11 cellular contexts compared by ENCODE assay signal in genomic region chr14:92473261-92473946, GRCh38. TPM values are rescaled to one million over a fixed set of nuclear protein-coding genes. Genes with fewer than 3 reads are reported as not detected.
DNase-seq lines count a peak whose midpoint lies in the region; ATAC-seq and TF ChIP-seq lines count a peak whose summit lies in the region.
"Had no signal": no experiment of that assay in that cellular context is flagged by ENCODE, and none has a peak within 500 bp of the region (broad histone marks: within the 10 kb centered on the region; RNA-seq: fewer than 3 reads in every experiment).

No MANE protein-coding gene starts in this region.

- peaks cover 8 to 17% (median 15%) of the 10 kb centered on the region in 4 donors for H3K4me1 Mint-ChIP-seq in naive thymus-derived CD8-positive, alpha-beta T cell

- DNase-seq in NOMO-1 treated with DMSO at 0.1 percent for 48 hours (lab: John Stamatoyannopoulos, UW; ENCODE audit: unreplicated experiment) (peak; percentile 51), NOMO-1 treated with dmso at 0.1 percent for 144 hours (lab: John Stamatoyannopoulos, UW; ENCODE audit: unreplicated experiment) (no peak), epithelial cell of prostate (ENCODE audit: low read depth, low spot score) (no peak), mucosa of descending colon (no peak), aorta (peak in 1 of 2 donors; percentile 71), epidermal melanocyte (ENCODE audit: insufficient read length, low spot score) (no peak), anterior cingulate cortex (lab: John Stamatoyannopoulos, UW) (no peak)
- no peak for DNase-seq in naive thymus-derived CD8-positive, alpha-beta T cell
- DNase-seq: activated T-cell treated with anti-CD3 and anti-CD28 coated beads for 4 hours, SW 1271 had no signal

- H3K9me3 ChIP-seq in mucosa of descending colon (no peaks in the 10 kb centered on the region), aorta (ENCODE audit: control insufficient read depth, low read length) (no peaks in the 10 kb centered on the region)

- H3K36me3 Mint-ChIP-seq in naive thymus-derived CD8-positive, alpha-beta T cell = peaks cover 0 to 3% (median under 1%) of the 10 kb centered on the region in 3 donors

- H3K27ac ChIP-seq in epithelial cell of prostate (peak overlapping the region; percentile 73), aorta (ENCODE audit: low read depth in 1 of 2, low read length in 2 of 2) (no peak overlapping the region)
- H3K27ac ChIP-seq: 22Rv1 had no signal

- intact Hi-C loops in mucosa of descending colon (cut with DNase I, micrococcal nuclease) = no loop called here
- intact Hi-C loops in aorta (cut with DNase I) = no loop called here

- TF ChIP-seq CTCF in mucosa of descending colon (IDR thresholded peaks at IDR 0.05) = no peak

- 81 to 87% methylated on average over 8 of the region's 8 CpGs for WGBS in aorta, 2 donors

- POLR2A ChIA-PET in naive thymus-derived CD8-positive, alpha-beta T cell (lab: Charles Lee) = interaction anchor here (0.6 kb wide), 1 partner anchor 26 kb away, joined by 3 read pairs; no protein-coding TSS in a partner anchor

- H3K4me1 ChIP-seq in mucosa of descending colon (ENCODE audit: low read depth) (no peaks in the 10 kb centered on the region), aorta (ENCODE audit: control insufficient read depth in 1 of 2, insufficient read depth in 2 of 2, low read length in 2 of 2) (peaks cover 4 to 5% of the 10 kb centered on the region in 2 donors)

- H3K36me3 ChIP-seq in mucosa of descending colon (ENCODE audit: low read depth) (no peaks in the 10 kb centered on the region), aorta (ENCODE audit: control insufficient read depth in 1 of 2, insufficient read depth in 2 of 2, low read length in 1 of 2) (peaks cover 0 to 1% of the 10 kb centered on the region in 2 donors)

- no peak overlapping the region for H3K4me3 ChIP-seq in mucosa of descending colon
- H3K4me3 ChIP-seq in aorta (ENCODE audit: low read length in 2 of 2) = no peak overlapping the region

- no peaks in the 10 kb centered on the region for H3K27me3 Mint-ChIP-seq in naive thymus-derived CD8-positive, alpha-beta T cell

- no peaks in the 10 kb centered on the region for H3K27me3 ChIP-seq in aorta (ENCODE audit: control insufficient read depth in 1 of 2, insufficient read depth in 2 of 2, low read length in 1 of 2)

- H3K4me3 Mint-ChIP-seq in naive thymus-derived CD8-positive, alpha-beta T cell = no peak overlapping the region

- peaks cover 0 to 15% (median 5%) of the 10 kb centered on the region in 9 donors for H3K9me3 Mint-ChIP-seq in naive thymus-derived CD8-positive, alpha-beta T cell

- ATAC-seq in mucosa of descending colon = peak; percentile 28
- peak; percentile 69 for ATAC-seq in aorta (ENCODE audit: low FRiP score)
- ATAC-seq in naive thymus-derived CD8-positive, alpha-beta T cell = no peak

- peak overlapping the region in 1 of 10 donors; percentile 6 for H3K27ac Mint-ChIP-seq in naive thymus-derived CD8-positive, alpha-beta T cell

RNA-seq across cellular contexts. Expression of gene RIN3, which starts 40.2 kb away (rescaled TPM):
- total RNA-seq in mucosa of descending colon = 10 to 100 TPM; 26.2 to 51.0 (median 32.9) TPM
- 10 to 100 TPM; 49.1 to 53.8 TPM for total RNA-seq in aorta
- polyA plus RNA-seq in aorta = 10 to 100 TPM; 10.5 to 11.0 TPM
- 100 to 1,000 TPM; 137 to 146 TPM for total RNA-seq in naive thymus-derived CD8-positive, alpha-beta T cell
- 10 to 100 TPM; 16.8 to 45.8 (median 30.0) TPM for polyA plus RNA-seq in naive thymus-derived CD8-positive, alpha-beta T cell

Comparison
In these comparisons a context has a peak if more than half of its experiments do, and no peak if none do; other contexts are left out.
1. ATAC-seq: peak in mucosa of descending colon (single experiment) and aorta (single experiment); none in naive thymus-derived CD8-positive, alpha-beta T cell (0 of 2).